In genomic region chr2:120233292-120233691, GRCh38 we compare ENCODE assay signal across 18 cellular contexts. TPM values are rescaled to one million over a fixed set of nuclear protein-coding genes. Genes with fewer than 3 reads are reported as not detected.
A peak's percentile ranks its signal among the peaks of the same experiment; 100 is the strongest.
DNase-seq lines count a peak whose midpoint lies in the region; ATAC-seq and TF ChIP-seq lines count a peak whose summit lies in the region.
"Had no signal": no experiment of that assay in that cellular context is flagged by ENCODE, and none has a peak within 500 bp of the region (broad histone marks: within the 10 kb centered on the region; RNA-seq: fewer than 3 reads in every experiment).

No MANE protein-coding gene starts in this region.

- CTCF ChIA-PET in activated CD8-positive, alpha-beta T cell treated with anti-CD3 and anti-CD28 coated beads, Interleukin-2, amount 10 ng/mL, durations not matched to agents 7 days and 5 days (lab: Charles Lee), result interaction anchor here (1.6 to 4.9 kb wide), 4 partner anchors 19 to 80 kb away, joined by 5 to 37 read pairs (median 22); partner anchors contain the start of gene RALB

- H3K4me3 ChIP-seq in left ventricle myocardium inferior (no peak overlapping the region), lower lobe of right lung (no peak overlapping the region), upper lobe of right lung (no peak overlapping the region)
- H3K4me3 ChIP-seq: cardiac muscle cell had no signal

- H3K27me3 ChIP-seq in left ventricle myocardium inferior (ENCODE audit: low read depth), result peaks cover 9% of the 10 kb centered on the region
- H3K27me3 ChIP-seq in lower lobe of right lung (ENCODE audit: low read depth), result no peaks in the 10 kb centered on the region
- H3K27me3 ChIP-seq in upper lobe of right lung, result no peaks in the 10 kb centered on the region
- H3K27me3 ChIP-seq: cardiac muscle cell, vagina had no signal

- no peaks in the 10 kb centered on the region for H3K4me1 ChIP-seq in left ventricle myocardium inferior
- peaks cover 21% of the 10 kb centered on the region for H3K4me1 ChIP-seq in lower lobe of right lung
- peaks cover 7% of the 10 kb centered on the region for H3K4me1 ChIP-seq in upper lobe of right lung

- peak overlapping the region; percentile 5 for H3K27ac ChIP-seq in left ventricle myocardium inferior (replicated peaks)
- H3K27ac ChIP-seq in lower lobe of right lung, result peak overlapping the region; percentile 83
- H3K27ac ChIP-seq in upper lobe of right lung, result peak overlapping the region; percentile 73
- H3K27ac ChIP-seq: cardiac muscle cell had no signal

- H3K27me3 Mint-ChIP-seq in activated CD8-positive, alpha-beta T cell treated with anti-CD3 and anti-CD28 coated beads, Interleukin-2, amount 10 ng/mL, durations not matched to agents 7 days and 5 days (ENCODE audit: low read depth), result no peaks in the 10 kb centered on the region

- POLR2A ChIA-PET in activated CD8-positive, alpha-beta T cell treated with anti-CD3 and anti-CD28 coated beads, Interleukin-2, amount 10 ng/mL, durations not matched to agents 7 days and 5 days (lab: Charles Lee), result interaction anchor here (0.7 to 2.2 kb wide), 7 partner anchors 11 to 81 kb away, joined by 3 to 20 read pairs (median 4); partner anchors contain the start of genes RALB and TMEM185B

- peaks cover 3% of the 10 kb centered on the region for H3K9me3 ChIP-seq in left ventricle myocardium inferior (replicated peaks)
- H3K9me3 ChIP-seq in lower lobe of right lung, result no peaks in the 10 kb centered on the region
- no peaks in the 10 kb centered on the region for H3K9me3 ChIP-seq in upper lobe of right lung
- H3K9me3 ChIP-seq: vagina had no signal

- H3K4me3 Mint-ChIP-seq in activated CD8-positive, alpha-beta T cell treated with anti-CD3 and anti-CD28 coated beads, Interleukin-2, amount 10 ng/mL, durations not matched to agents 7 days and 5 days, result peak overlapping the region; percentile 99
- H3K4me3 Mint-ChIP-seq: endodermal cell, H9 had no signal

- ATAC-seq in left ventricle myocardium superior (no peak), lower lobe of right lung (no peak), upper lobe of right lung (no peak), omental fat pad (ENCODE audit: low FRiP score) (no peak)
- ATAC-seq in activated CD8-positive, alpha-beta T cell treated with anti-CD3 and anti-CD28 coated beads, Interleukin-2, amount 10 ng/mL, durations not matched to agents 7 days and 5 days, result no peak

- H3K36me3 Mint-ChIP-seq in activated CD8-positive, alpha-beta T cell treated with anti-CD3 and anti-CD28 coated beads, Interleukin-2, amount 10 ng/mL, durations not matched to agents 7 days and 5 days (ENCODE audit: low read depth), result peaks cover 41% of the 10 kb centered on the region

- peak overlapping the region; percentile 99 for H3K27ac Mint-ChIP-seq in activated CD8-positive, alpha-beta T cell treated with anti-CD3 and anti-CD28 coated beads, Interleukin-2, amount 10 ng/mL, durations not matched to agents 7 days and 5 days
- H3K27ac Mint-ChIP-seq: endodermal cell, H9 had no signal

- H3K36me3 ChIP-seq in left ventricle myocardium inferior (no peaks in the 10 kb centered on the region), lower lobe of right lung (no peaks in the 10 kb centered on the region), upper lobe of right lung (no peaks in the 10 kb centered on the region)
- H3K36me3 ChIP-seq: cardiac muscle cell, vagina had no signal

- peaks cover 49% of the 10 kb centered on the region for H3K4me1 Mint-ChIP-seq in activated CD8-positive, alpha-beta T cell treated with anti-CD3 and anti-CD28 coated beads, Interleukin-2, amount 10 ng/mL, durations not matched to agents 7 days and 5 days (ENCODE audit: low read depth)

- intact Hi-C loops in left ventricle myocardium inferior (cut with micrococcal nuclease) (no loop called here), left ventricle myocardium superior (cut with micrococcal nuclease) (no loop called here), lower lobe of right lung (cut with DNase I) (no loop called here), upper lobe of right lung (cut with DNase I) (no loop called here)

- no peak for TF ChIP-seq CTCF in left ventricle myocardium inferior (IDR thresholded peaks at IDR 0.05; ENCODE audit: borderline replicate concordance)
- no peak for TF ChIP-seq CTCF in lower lobe of right lung (IDR thresholded peaks at IDR 0.05)
- TF ChIP-seq CTCF in upper lobe of right lung (IDR thresholded peaks at IDR 0.05), result no peak
- no peak for TF ChIP-seq CTCF in omental fat pad (IDR thresholded peaks at IDR 0.05)

- no peaks in the 10 kb centered on the region for H3K9me3 Mint-ChIP-seq in activated CD8-positive, alpha-beta T cell treated with anti-CD3 and anti-CD28 coated beads, Interleukin-2, amount 10 ng/mL, durations not matched to agents 7 days and 5 days (ENCODE audit: insufficient read depth)
- H3K9me3 Mint-ChIP-seq: endodermal cell had no signal

- DNase-seq in left ventricle myocardium inferior (no peak), left ventricle myocardium superior (no peak), lower lobe of right lung (no peak), upper lobe of right lung (no peak), NCI-H1105 treated with DMSO at 0.1 percent for 48 hours (lab: John Stamatoyannopoulos, UW) (no peak), cerebellar nuclear complex (lab: John Stamatoyannopoulos, UW) (no peak), omental fat pad (ENCODE audit: low spot score) (no peak)
- DNase-seq in activated CD8-positive, alpha-beta T cell treated with anti-CD3 and anti-CD28 coated beads, Interleukin-2, amount 10 ng/mL, durations not matched to agents 7 days and 5 days, result no peak
- DNase-seq: activated gamma-delta T cell treated with Interleukin-2 at 50 U/mL for 16 hours, DMS53, H9, IMR-90, mesenchymal stem cell, NCI-H1092 treated with DMSO at 0.1 percent for 48 hours, NCI-H2171 treated with DMSO at 0.1 percent for 48 hours had no signal

RNA-seq across cellular contexts. Expression of gene TMEM185B, which starts 10.1 kb away (rescaled TPM):
- total RNA-seq in left ventricle myocardium inferior (21.0 TPM), left ventricle myocardium superior (22.9 TPM), lower lobe of right lung (22.2 TPM), upper lobe of right lung (26.6 TPM), omental fat pad (10 to 100 TPM; 21.5 to 31.7 (median 25.1) TPM)
- total RNA-seq in activated CD8-positive, alpha-beta T cell treated with anti-CD3 and anti-CD28 coated beads, Interleukin-2, amount 10 ng/mL, durations not matched to agents 7 days and 5 days, result 10 to 100 TPM; 25.6 to 25.8 TPM

RNA-seq across cellular contexts. Expression of gene RALB, which starts 19.4 kb away (rescaled TPM):
- 45.8 TPM for total RNA-seq in left ventricle myocardium inferior
- 52.6 TPM for total RNA-seq in left ventricle myocardium superior
- 10 to 100 TPM; 39.4 to 45.4 TPM for total RNA-seq in activated CD8-positive, alpha-beta T cell treated with anti-CD3 and anti-CD28 coated beads, Interleukin-2, amount 10 ng/mL, durations not matched to agents 7 days and 5 days
- total RNA-seq in lower lobe of right lung, result 65.8 TPM
- total RNA-seq in upper lobe of right lung, result 65.9 TPM
- 10 to 100 TPM; 41.5 to 74.2 (median 51.4) TPM for total RNA-seq in omental fat pad

Comparison
In these comparisons a context has a peak if more than half of its experiments do, and no peak if none do; other contexts are left out.
1. H3K27ac ChIP-seq: peak in every context shown above with its lines; median percentile 83 in lower lobe of right lung; 73 in upper lobe of right lung; 5 in left ventricle myocardium inferior.